Comparison of ENCODE assay signal across 1 cellular context in the genomic region with DNA sequence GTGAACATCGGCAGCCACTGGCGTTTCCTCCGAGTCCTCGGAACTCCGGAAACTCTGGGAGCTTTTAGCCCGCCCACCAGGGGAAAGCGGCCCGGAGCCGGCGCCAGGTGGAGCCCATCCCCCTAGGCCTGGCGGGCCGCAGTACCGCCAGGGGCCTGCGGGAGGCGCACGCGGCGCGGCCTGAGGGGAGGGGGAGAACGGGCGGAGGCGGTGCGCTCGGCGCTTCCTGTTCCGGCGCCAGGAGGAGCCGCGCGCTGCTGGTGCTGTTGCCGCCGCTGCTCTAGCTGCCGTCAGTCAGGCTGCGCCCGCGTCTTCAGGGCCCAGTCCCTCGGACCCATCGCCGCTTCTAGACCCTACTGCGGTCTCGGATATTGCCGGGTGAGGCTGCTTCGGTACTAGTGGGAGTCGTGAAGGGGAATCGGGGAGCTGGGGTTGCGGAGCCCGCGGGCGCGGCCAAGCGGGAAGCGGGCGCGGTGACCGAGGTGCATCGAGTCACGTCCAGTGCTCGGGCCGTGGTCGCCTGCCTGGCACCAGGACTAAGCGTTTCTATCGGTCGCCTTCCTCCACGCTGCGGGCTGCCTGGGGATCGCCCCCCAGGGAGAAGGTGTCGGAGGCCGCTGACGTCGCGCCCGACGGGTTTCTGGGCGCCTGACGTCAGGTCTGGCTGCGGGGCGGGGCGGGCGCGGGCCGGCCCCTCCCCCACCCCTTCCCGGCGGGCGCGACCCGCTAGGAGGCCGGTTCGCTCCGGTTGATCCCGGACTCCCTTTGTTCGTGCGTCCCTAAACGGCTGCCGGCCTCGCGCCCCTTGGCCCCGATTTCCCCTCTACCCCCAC.
TF ChIP-seq lines count a peak whose summit lies in the region.

A gene (plus strand): TSS at position 222 of the 833 bp plus-strand sequence. CDS start 10,037 bp downstream, outside the sequence.

TF ChIP-seq in GM12878, 131 proteins besides CTCF, POLR2A, EP300 and RAD21 (continued from another document and continues in another):
- TF ChIP-seq, protein P1, sequence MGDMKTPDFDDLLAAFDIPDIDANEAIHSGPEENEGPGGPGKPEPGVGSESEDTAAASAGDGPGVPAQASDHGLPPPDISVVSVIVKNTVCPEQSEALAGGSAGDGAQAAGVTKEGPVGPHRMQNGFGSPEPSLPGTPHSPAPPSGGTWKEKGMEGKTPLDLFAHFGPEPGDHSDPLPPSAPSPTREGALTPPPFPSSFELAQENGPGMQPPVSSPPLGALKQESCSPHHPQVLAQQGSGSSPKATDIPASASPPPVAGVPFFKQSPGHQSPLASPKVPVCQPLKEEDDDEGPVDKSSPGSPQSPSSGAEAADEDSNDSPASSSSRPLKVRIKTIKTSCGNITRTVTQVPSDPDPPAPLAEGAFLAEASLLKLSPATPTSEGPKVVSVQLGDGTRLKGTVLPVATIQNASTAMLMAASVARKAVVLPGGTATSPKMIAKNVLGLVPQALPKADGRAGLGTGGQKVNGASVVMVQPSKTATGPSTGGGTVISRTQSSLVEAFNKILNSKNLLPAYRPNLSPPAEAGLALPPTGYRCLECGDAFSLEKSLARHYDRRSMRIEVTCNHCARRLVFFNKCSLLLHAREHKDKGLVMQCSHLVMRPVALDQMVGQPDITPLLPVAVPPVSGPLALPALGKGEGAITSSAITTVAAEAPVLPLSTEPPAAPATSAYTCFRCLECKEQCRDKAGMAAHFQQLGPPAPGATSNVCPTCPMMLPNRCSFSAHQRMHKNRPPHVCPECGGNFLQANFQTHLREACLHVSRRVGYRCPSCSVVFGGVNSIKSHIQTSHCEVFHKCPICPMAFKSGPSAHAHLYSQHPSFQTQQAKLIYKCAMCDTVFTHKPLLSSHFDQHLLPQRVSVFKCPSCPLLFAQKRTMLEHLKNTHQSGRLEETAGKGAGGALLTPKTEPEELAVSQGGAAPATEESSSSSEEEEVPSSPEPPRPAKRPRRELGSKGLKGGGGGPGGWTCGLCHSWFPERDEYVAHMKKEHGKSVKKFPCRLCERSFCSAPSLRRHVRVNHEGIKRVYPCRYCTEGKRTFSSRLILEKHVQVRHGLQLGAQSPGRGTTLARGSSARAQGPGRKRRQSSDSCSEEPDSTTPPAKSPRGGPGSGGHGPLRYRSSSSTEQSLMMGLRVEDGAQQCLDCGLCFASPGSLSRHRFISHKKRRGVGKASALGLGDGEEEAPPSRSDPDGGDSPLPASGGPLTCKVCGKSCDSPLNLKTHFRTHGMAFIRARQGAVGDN (IDR thresholded peaks at IDR 0.05) = peak; percentile 85
- TF ChIP-seq RELA (IDR thresholded peaks at IDR 0.05; ENCODE audit: borderline replicate concordance, partially characterized antibody) (peak; percentile 39), TCF3 (IDR thresholded peaks at IDR 0.05; ENCODE audit: borderline replicate concordance, insufficient read depth, low read depth, low read length) (peak; percentile 98), CHD2 (IDR thresholded peaks at IDR 0.05; ENCODE audit: borderline replicate concordance, low read depth, low read length) (peak; percentile 94), BMI1 (IDR thresholded peaks at IDR 0.05; ENCODE audit: borderline replicate concordance) (no peak), FOS (IDR thresholded peaks at IDR 0.05; ENCODE audit: borderline replicate concordance, extremely low read depth, insufficient read length) (no peak), PML (IDR thresholded peaks at IDR 0.05; ENCODE audit: low read length) (peak; percentile 98), SMC3 (IDR thresholded peaks at IDR 0.05; ENCODE audit: borderline replicate concordance, low read length) (peak; percentile 71), NR2F1 (conservative IDR thresholded peaks at IDR 0.05) (peak; percentile 43; the same call in 1 of the 2 replicates), CBFB (IDR thresholded peaks at IDR 0.05; ENCODE audit: low read depth) (peak; percentile 71), CREB1 (IDR thresholded peaks at IDR 0.05; ENCODE audit: low read depth) (peak; percentile 97), ESRRA (IDR thresholded peaks at IDR 0.05; ENCODE audit: low read length) (no peak; the same call in 1 of the 2 replicates), TAF1 (IDR thresholded peaks at IDR 0.05; ENCODE audit: borderline replicate concordance, low read depth, low read length) (peak; percentile 81), RBBP5 (conservative IDR thresholded peaks at IDR 0.05) (0 out of 2 replicates have a peak, but pooled peaks have one; percentile 42), MEF2A (IDR thresholded peaks at IDR 0.05; ENCODE audit: insufficient read depth, low read depth, low read length) (no peak), EGR1 (IDR thresholded peaks at IDR 0.05; ENCODE audit: borderline replicate concordance in 1 of 2, low read depth in 2 of 2, low read length in 2 of 2) (peak in 1 of 2 experiments; percentile 79; a peak in 1 of 3 replicates), MYC (IDR thresholded peaks at IDR 0.05; ENCODE audit: insufficient read depth, insufficient read length, insufficient replicate concordance, low read length, severe bottlenecking) (no peak)
- TF ChIP-seq, protein P2, sequence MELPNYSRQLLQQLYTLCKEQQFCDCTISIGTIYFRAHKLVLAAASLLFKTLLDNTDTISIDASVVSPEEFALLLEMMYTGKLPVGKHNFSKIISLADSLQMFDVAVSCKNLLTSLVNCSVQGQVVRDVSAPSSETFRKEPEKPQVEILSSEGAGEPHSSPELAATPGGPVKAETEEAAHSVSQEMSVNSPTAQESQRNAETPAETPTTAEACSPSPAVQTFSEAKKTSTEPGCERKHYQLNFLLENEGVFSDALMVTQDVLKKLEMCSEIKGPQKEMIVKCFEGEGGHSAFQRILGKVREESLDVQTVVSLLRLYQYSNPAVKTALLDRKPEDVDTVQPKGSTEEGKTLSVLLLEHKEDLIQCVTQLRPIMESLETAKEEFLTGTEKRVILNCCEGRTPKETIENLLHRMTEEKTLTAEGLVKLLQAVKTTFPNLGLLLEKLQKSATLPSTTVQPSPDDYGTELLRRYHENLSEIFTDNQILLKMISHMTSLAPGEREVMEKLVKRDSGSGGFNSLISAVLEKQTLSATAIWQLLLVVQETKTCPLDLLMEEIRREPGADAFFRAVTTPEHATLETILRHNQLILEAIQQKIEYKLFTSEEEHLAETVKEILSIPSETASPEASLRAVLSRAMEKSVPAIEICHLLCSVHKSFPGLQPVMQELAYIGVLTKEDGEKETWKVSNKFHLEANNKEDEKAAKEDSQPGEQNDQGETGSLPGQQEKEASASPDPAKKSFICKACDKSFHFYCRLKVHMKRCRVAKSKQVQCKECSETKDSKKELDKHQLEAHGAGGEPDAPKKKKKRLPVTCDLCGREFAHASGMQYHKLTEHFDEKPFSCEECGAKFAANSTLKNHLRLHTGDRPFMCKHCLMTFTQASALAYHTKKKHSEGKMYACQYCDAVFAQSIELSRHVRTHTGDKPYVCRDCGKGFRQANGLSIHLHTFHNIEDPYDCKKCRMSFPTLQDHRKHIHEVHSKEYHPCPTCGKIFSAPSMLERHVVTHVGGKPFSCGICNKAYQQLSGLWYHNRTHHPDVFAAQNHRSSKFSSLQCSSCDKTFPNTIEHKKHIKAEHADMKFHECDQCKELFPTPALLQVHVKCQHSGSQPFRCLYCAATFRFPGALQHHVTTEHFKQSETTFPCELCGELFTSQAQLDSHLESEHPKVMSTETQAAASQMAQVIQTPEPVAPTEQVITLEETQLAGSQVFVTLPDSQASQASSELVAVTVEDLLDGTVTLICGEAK (IDR thresholded peaks at IDR 0.05; ENCODE audit: borderline replicate concordance) = peak; percentile 42; the same call in 1 of the 2 replicates
- TF ChIP-seq, protein P3, sequence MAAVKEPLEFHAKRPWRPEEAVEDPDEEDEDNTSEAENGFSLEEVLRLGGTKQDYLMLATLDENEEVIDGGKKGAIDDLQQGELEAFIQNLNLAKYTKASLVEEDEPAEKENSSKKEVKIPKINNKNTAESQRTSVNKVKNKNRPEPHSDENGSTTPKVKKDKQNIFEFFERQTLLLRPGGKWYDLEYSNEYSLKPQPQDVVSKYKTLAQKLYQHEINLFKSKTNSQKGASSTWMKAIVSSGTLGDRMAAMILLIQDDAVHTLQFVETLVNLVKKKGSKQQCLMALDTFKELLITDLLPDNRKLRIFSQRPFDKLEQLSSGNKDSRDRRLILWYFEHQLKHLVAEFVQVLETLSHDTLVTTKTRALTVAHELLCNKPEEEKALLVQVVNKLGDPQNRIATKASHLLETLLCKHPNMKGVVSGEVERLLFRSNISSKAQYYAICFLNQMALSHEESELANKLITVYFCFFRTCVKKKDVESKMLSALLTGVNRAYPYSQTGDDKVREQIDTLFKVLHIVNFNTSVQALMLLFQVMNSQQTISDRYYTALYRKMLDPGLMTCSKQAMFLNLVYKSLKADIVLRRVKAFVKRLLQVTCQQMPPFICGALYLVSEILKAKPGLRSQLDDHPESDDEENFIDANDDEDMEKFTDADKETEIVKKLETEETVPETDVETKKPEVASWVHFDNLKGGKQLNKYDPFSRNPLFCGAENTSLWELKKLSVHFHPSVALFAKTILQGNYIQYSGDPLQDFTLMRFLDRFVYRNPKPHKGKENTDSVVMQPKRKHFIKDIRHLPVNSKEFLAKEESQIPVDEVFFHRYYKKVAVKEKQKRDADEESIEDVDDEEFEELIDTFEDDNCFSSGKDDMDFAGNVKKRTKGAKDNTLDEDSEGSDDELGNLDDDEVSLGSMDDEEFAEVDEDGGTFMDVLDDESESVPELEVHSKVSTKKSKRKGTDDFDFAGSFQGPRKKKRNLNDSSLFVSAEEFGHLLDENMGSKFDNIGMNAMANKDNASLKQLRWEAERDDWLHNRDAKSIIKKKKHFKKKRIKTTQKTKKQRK (IDR thresholded peaks at IDR 0.05; ENCODE audit: low read depth, low read length) = no peak
- TF ChIP-seq, protein P4, sequence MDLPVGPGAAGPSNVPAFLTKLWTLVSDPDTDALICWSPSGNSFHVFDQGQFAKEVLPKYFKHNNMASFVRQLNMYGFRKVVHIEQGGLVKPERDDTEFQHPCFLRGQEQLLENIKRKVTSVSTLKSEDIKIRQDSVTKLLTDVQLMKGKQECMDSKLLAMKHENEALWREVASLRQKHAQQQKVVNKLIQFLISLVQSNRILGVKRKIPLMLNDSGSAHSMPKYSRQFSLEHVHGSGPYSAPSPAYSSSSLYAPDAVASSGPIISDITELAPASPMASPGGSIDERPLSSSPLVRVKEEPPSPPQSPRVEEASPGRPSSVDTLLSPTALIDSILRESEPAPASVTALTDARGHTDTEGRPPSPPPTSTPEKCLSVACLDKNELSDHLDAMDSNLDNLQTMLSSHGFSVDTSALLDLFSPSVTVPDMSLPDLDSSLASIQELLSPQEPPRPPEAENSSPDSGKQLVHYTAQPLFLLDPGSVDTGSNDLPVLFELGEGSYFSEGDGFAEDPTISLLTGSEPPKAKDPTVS (IDR thresholded peaks at IDR 0.05; ENCODE audit: low read depth, low read length) = no peak
- TF ChIP-seq, protein P5, sequence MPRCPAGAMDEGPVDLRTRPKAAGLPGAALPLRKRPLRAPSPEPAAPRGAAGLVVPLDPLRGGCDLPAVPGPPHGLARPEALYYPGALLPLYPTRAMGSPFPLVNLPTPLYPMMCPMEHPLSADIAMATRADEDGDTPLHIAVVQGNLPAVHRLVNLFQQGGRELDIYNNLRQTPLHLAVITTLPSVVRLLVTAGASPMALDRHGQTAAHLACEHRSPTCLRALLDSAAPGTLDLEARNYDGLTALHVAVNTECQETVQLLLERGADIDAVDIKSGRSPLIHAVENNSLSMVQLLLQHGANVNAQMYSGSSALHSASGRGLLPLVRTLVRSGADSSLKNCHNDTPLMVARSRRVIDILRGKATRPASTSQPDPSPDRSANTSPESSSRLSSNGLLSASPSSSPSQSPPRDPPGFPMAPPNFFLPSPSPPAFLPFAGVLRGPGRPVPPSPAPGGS (IDR thresholded peaks at IDR 0.05; ENCODE audit: borderline replicate concordance, insufficient read depth, low read depth, low read length, poor library complexity, severe bottlenecking) = peak; percentile 45
- TF ChIP-seq, protein P6, sequence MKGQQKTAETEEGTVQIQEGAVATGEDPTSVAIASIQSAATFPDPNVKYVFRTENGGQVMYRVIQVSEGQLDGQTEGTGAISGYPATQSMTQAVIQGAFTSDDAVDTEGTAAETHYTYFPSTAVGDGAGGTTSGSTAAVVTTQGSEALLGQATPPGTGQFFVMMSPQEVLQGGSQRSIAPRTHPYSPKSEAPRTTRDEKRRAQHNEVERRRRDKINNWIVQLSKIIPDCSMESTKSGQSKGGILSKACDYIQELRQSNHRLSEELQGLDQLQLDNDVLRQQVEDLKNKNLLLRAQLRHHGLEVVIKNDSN (IDR thresholded peaks at IDR 0.05; ENCODE audit: borderline replicate concordance, extremely low read length, insufficient read depth, low read depth, low read length) = no peak
- TF ChIP-seq, protein P7, sequence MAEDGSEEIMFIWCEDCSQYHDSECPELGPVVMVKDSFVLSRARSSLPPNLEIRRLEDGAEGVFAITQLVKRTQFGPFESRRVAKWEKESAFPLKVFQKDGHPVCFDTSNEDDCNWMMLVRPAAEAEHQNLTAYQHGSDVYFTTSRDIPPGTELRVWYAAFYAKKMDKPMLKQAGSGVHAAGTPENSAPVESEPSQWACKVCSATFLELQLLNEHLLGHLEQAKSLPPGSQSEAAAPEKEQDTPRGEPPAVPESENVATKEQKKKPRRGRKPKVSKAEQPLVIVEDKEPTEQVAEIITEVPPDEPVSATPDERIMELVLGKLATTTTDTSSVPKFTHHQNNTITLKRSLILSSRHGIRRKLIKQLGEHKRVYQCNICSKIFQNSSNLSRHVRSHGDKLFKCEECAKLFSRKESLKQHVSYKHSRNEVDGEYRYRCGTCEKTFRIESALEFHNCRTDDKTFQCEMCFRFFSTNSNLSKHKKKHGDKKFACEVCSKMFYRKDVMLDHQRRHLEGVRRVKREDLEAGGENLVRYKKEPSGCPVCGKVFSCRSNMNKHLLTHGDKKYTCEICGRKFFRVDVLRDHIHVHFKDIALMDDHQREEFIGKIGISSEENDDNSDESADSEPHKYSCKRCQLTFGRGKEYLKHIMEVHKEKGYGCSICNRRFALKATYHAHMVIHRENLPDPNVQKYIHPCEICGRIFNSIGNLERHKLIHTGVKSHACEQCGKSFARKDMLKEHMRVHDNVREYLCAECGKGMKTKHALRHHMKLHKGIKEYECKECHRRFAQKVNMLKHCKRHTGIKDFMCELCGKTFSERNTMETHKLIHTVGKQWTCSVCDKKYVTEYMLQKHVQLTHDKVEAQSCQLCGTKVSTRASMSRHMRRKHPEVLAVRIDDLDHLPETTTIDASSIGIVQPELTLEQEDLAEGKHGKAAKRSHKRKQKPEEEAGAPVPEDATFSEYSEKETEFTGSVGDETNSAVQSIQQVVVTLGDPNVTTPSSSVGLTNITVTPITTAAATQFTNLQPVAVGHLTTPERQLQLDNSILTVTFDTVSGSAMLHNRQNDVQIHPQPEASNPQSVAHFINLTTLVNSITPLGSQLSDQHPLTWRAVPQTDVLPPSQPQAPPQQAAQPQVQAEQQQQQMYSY (CRISPR knock-in tag; IDR thresholded peaks at IDR 0.05) = no peak
- TF ChIP-seq, protein P8, sequence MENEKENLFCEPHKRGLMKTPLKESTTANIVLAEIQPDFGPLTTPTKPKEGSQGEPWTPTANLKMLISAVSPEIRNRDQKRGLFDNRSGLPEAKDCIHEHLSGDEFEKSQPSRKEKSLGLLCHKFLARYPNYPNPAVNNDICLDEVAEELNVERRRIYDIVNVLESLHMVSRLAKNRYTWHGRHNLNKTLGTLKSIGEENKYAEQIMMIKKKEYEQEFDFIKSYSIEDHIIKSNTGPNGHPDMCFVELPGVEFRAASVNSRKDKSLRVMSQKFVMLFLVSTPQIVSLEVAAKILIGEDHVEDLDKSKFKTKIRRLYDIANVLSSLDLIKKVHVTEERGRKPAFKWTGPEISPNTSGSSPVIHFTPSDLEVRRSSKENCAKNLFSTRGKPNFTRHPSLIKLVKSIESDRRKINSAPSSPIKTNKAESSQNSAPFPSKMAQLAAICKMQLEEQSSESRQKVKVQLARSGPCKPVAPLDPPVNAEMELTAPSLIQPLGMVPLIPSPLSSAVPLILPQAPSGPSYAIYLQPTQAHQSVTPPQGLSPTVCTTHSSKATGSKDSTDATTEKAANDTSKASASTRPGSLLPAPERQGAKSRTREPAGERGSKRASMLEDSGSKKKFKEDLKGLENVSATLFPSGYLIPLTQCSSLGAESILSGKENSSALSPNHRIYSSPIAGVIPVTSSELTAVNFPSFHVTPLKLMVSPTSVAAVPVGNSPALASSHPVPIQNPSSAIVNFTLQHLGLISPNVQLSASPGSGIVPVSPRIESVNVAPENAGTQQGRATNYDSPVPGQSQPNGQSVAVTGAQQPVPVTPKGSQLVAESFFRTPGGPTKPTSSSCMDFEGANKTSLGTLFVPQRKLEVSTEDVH (IDR thresholded peaks at IDR 0.05; ENCODE audit: low read depth, partially characterized antibody) = no peak
